8 cellular contexts compared by ENCODE assay signal in genomic region chr16:7124242-7124641, GRCh38.
"Had no signal": no experiment of that assay in that cellular context is flagged by ENCODE, and none has a peak within 500 bp of the region (broad histone marks: within the 10 kb centered on the region; RNA-seq: fewer than 3 reads in every experiment).

No MANE protein-coding gene starts in this region.

- FAIRE-seq: G401.6, GM12878, GM12891, GM12892, GM18507, GM19239 had no signal

- DNase-seq: GDM1, GF-D8 had no signal

- H3K4me3 ChIP-seq: GM12878 had no signal

- ATAC-seq: GM12878 had no signal
